25 cellular contexts compared by ENCODE assay signal in the genomic region with DNA sequence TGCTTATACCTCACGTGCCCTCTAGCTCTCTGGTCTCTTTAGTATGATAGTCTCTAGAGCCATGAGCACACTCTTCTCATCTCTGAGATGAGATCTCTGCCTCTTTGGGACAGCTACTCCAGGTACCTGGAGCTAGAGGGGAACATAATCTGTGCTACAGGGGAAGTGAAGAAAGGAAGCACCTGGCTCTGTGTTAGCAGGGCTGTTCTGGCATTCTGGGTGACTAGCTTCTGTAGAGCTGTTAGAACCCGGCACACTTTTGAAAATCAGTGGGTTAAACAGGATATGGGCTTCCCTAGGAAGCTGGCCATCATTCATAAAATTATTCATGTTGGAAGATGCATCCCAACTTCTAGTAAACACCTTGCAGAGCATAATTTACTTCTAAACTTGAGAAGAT.
"Had no signal": no experiment of that assay in that cellular context is flagged by ENCODE, and none has a peak within 500 bp of the region (broad histone marks: within the 10 kb centered on the region; RNA-seq: fewer than 3 reads in every experiment).

No MANE protein-coding gene starts in this region.

- H3K4me2 ChIP-seq: hepatocyte, neural progenitor cell had no signal

- H3K36me3 ChIP-seq: left lung, neural progenitor cell, upper lobe of left lung had no signal

- ATAC-seq: activated CD4-positive, alpha-beta T cell treated with anti-CD3 and anti-CD28 coated beads for 36 hours; activated naive CD4-positive, alpha-beta T cell treated with anti-CD3 and anti-CD28 coated beads, Interleukin-2, amount 50 U/mL, for 72 hours; activated T-helper 17 cell treated with anti-CD3 and anti-CD28 coated beads, Interleukin-2, amount 50 U/mL, for 72 hours; esophagus mucosa; left lung; naive thymus-derived CD8-positive, alpha-beta T cell had no signal

- H3K4me3 ChIP-seq: hepatocyte, left lung, lung, neural progenitor cell, upper lobe of left lung had no signal

- H2AFZ ChIP-seq: hepatocyte, neural progenitor cell had no signal

- DNase-seq: activated B cell treated with CpG ODN at 0.5 μM for 24 hours; activated CD4-positive, alpha-beta T cell treated with anti-CD3 and anti-CD28 coated beads for 36 hours; activated CD4-positive, alpha-beta T cell treated with anti-CD3 and anti-CD28 coated beads, Interleukin-2, amount 50 U/mL, for 4 hours; activated CD8-positive, alpha-beta memory T cell treated with anti-CD3 and anti-CD28 coated beads for 24 hours; activated CD8-positive, alpha-beta memory T cell treated with anti-CD3 and anti-CD28 coated beads, Interleukin-2, amount 50 U/mL, for 4 hours; activated T-cell treated with anti-CD3 and anti-CD28 coated beads, Interleukin-2, amount 50 U/mL, for 24 hours; central memory CD4-positive, alpha-beta T cell; effector memory CD4-positive, alpha-beta T cell; foreskin melanocyte; immature natural killer cell; kidney glomerular epithelial cell; left lung; naive thymus-derived CD8-positive, alpha-beta T cell; retina; stimulated activated CD4-positive, alpha-beta T cell treated with anti-CD3 and anti-CD28 coated beads, Interleukin-2, amount 100 ng/mL, for 48 hours; stimulated activated naive CD4-positive, alpha-beta T cell treated with Interleukin-2 at 50 U/mL for 16 hours; T-helper 9 cell; upper lobe of left lung had no signal

- H3K9ac ChIP-seq: neural progenitor cell had no signal

- H3K4me1 ChIP-seq: neural progenitor cell, upper lobe of left lung had no signal

- H3K27ac ChIP-seq: hepatocyte, neural progenitor cell, upper lobe of left lung had no signal

- FAIRE-seq: astrocyte had no signal

- H3K9me3 ChIP-seq: left lung, upper lobe of left lung had no signal

- H3K79me2 ChIP-seq: hepatocyte had no signal

- H3K27me3 ChIP-seq: hepatocyte, left lung, neural progenitor cell, upper lobe of left lung had no signal
